ENCODE assay signal across 1 cellular context in the genomic region with DNA sequence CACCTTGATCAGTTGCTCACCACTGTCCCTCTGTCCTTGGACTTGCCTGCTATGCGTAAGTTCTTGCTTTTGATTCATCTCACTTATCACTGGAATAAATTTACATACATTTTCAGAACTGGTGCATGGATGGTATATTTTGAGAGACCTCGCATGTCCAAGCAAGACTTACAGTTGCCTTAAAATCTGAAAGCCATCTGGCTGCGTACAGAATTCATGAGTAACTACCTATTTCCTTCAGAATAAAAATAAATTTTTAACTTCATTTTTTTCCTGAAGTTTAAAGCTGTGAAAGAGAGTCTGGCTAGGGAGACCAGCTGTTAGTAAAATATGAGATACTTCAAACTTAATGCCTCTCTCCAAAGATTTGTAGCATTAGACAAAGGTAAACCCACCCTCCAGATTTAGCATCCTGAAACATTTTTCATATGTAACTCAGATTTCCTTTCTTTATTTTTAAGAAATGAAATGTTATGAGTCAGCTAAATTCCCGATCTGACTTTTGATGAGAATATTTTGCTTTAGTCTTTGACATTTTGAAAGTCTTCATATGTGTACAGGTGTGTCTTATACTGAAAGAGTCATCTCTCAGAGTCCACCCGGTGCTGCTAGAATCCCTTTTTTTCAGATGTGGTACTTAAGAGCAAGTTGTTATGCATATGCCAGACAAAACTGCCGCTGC.
TF ChIP-seq lines count a peak whose summit lies in the region.

No MANE protein-coding gene starts in this region.

TF ChIP-seq in GM23338, 12 proteins besides CTCF, POLR2A, EP300 and RAD21 (continued from another document):
- TF ChIP-seq ZNF462 (CRISPR knock-in tag; IDR thresholded peaks at IDR 0.05): no peak
- TF ChIP-seq EZH2phosphoT487 (IDR thresholded peaks at IDR 0.05; ENCODE audit: unreplicated experiment): no peak
- no peak for TF ChIP-seq ZNF331 (CRISPR knock-in tag; IDR thresholded peaks at IDR 0.05; ENCODE audit: low read depth)
- no peak for TF ChIP-seq ETS1 (IDR thresholded peaks at IDR 0.05)
- no peak for TF ChIP-seq EZH2 (IDR thresholded peaks at IDR 0.05; ENCODE audit: low read depth, unreplicated experiment)
- TF ChIP-seq STAT1 (IDR thresholded peaks at IDR 0.05; ENCODE audit: unreplicated experiment): no peak
- no peak for TF ChIP-seq NANOG (IDR thresholded peaks at IDR 0.05; ENCODE audit: borderline replicate concordance)
- TF ChIP-seq POLR2AphosphoS5 (IDR thresholded peaks at IDR 0.05; ENCODE audit: low read depth): no peak
TF ChIP-seq in GM23338: peak in this region for 0.
